Comparison of ENCODE assay signal across 1 cellular context in the genomic region with DNA sequence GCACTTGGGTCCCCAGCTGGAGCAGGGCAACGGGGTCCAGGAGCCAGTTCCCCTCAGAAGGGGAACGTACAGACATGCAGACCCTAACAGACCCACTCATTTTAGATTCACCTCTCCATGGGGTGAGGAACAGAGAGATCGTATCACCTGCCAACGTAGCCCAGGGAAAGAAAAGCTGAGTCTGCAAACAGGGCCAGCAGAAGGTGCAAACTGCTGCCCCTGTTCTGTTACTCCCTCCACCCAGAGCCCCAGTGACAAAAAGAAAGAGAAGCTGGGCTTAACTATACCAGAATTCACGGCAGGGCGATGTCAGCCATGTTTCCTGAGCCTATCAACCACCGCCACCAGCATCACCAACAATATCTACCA.
TF ChIP-seq lines count a peak whose summit lies in the region.

No MANE protein-coding gene starts in this region.

TF ChIP-seq in HCT116, 20 proteins besides CTCF, POLR2A, EP300 and RAD21 (continued from another document):
- TF ChIP-seq, protein P1, sequence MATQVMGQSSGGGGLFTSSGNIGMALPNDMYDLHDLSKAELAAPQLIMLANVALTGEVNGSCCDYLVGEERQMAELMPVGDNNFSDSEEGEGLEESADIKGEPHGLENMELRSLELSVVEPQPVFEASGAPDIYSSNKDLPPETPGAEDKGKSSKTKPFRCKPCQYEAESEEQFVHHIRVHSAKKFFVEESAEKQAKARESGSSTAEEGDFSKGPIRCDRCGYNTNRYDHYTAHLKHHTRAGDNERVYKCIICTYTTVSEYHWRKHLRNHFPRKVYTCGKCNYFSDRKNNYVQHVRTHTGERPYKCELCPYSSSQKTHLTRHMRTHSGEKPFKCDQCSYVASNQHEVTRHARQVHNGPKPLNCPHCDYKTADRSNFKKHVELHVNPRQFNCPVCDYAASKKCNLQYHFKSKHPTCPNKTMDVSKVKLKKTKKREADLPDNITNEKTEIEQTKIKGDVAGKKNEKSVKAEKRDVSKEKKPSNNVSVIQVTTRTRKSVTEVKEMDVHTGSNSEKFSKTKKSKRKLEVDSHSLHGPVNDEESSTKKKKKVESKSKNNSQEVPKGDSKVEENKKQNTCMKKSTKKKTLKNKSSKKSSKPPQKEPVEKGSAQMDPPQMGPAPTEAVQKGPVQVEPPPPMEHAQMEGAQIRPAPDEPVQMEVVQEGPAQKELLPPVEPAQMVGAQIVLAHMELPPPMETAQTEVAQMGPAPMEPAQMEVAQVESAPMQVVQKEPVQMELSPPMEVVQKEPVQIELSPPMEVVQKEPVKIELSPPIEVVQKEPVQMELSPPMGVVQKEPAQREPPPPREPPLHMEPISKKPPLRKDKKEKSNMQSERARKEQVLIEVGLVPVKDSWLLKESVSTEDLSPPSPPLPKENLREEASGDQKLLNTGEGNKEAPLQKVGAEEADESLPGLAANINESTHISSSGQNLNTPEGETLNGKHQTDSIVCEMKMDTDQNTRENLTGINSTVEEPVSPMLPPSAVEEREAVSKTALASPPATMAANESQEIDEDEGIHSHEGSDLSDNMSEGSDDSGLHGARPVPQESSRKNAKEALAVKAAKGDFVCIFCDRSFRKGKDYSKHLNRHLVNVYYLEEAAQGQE (IDR thresholded peaks at IDR 0.05; ENCODE audit: low read depth): no peak
- TF ChIP-seq ZFX (IDR thresholded peaks at IDR 0.05) (no peak), TCF7L2 (IDR thresholded peaks at IDR 0.05; ENCODE audit: borderline replicate concordance, extremely low read depth, insufficient read depth, insufficient read length) (no peak), EZH2phosphoT487 (IDR thresholded peaks at IDR 0.05; ENCODE audit: borderline replicate concordance) (no peak), SRF (IDR thresholded peaks at IDR 0.05; ENCODE audit: low read depth) (no peak), POLR2AphosphoS5 (IDR thresholded peaks at IDR 0.05; ENCODE audit: low read depth, low read length) (no peak), CBX3 (IDR thresholded peaks at IDR 0.05; ENCODE audit: low read depth) (no peak), FOSL1 (IDR thresholded peaks at IDR 0.05; ENCODE audit: low read depth) (no peak), EZH2 (IDR thresholded peaks at IDR 0.05) (no peak), CEBPB (IDR thresholded peaks at IDR 0.05; ENCODE audit: low read depth) (no peak), SP1 (IDR thresholded peaks at IDR 0.05; ENCODE audit: low read depth) (no peak)
- TF ChIP-seq, protein P2, sequence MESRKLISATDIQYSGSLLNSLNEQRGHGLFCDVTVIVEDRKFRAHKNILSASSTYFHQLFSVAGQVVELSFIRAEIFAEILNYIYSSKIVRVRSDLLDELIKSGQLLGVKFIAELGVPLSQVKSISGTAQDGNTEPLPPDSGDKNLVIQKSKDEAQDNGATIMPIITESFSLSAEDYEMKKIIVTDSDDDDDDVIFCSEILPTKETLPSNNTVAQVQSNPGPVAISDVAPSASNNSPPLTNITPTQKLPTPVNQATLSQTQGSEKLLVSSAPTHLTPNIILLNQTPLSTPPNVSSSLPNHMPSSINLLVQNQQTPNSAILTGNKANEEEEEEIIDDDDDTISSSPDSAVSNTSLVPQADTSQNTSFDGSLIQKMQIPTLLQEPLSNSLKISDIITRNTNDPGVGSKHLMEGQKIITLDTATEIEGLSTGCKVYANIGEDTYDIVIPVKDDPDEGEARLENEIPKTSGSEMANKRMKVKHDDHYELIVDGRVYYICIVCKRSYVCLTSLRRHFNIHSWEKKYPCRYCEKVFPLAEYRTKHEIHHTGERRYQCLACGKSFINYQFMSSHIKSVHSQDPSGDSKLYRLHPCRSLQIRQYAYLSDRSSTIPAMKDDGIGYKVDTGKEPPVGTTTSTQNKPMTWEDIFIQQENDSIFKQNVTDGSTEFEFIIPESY (IDR thresholded peaks at IDR 0.05; ENCODE audit: extremely low read depth, insufficient replicate concordance, low read length): no peak
